ENCODE assay signal across 8 cellular contexts in the genomic region with DNA sequence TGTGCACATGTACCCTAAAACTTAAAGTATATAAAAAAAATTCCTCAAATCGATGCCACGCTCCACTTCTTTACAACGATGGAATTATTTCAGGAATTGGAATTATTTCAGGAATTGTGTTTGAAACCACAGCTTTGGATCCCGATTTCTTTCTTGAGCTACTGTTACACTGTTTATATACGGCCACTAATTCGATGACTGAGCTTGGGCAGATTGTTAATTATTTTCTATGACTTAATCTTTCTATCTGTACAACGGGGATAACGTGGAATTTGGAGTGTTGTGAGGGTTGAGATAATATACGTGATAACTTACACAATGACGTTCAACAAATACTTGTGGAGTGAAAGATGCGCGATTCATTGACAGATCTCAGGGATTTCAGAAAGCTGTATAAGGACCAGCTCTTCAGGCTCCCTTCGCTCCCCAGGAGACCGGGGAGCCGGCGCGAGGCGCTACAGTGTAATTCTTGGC.
DNase-seq lines count a peak whose midpoint lies in the region; ATAC-seq and TF ChIP-seq lines count a peak whose summit lies in the region.

No MANE protein-coding gene starts in this region.

- H3K9me2 ChIP-seq in PC-9 (ENCODE audit: insufficient read depth), result no peaks in the 10 kb centered on the region

- peaks cover 37% of the 10 kb centered on the region for H3K79me2 ChIP-seq in PC-9 (ENCODE audit: low read depth)

- POLR2A ChIA-PET in PC-9 (lab: Charles Lee; ENCODE audit: unreplicated experiment), result interaction anchor here (0.6 to 0.7 kb wide), 6 partner anchors 28 to 711 kb away, joined by 3 to 5 read pairs (median 4); a partner anchor contains a TSS

- H3K27me3 ChIP-seq in GM06990 (replicated peaks; ENCODE audit: control insufficient read depth, insufficient read depth, low read length) (no peaks in the 10 kb centered on the region), PC-9 (ENCODE audit: insufficient read depth, low read depth) (no peaks in the 10 kb centered on the region), esophagus muscularis mucosa (peaks cover 0 to 14% (median 0%) of the 10 kb centered on the region in 4 donors)

- TF ChIP-seq POLR2A in esophagus muscularis mucosa (IDR thresholded peaks at IDR 0.05; ENCODE audit: low read depth), result no peak

- TF ChIP-seq CTCF in GM06990 (IDR thresholded peaks at IDR 0.05; ENCODE audit: insufficient read depth, low read length, poor library complexity, severe bottlenecking) (no peak), PC-9 (conservative IDR thresholded peaks at IDR 0.05) (no peak), esophagus muscularis mucosa (IDR thresholded peaks at IDR 0.05) (no peak)

- H3K27ac ChIP-seq in PC-9 (no peak overlapping the region), esophagus muscularis mucosa (replicated peaks in 1 of 4) (peak overlapping the region; percentile 85 to 94 (median 93))

- peaks cover 7% of the 10 kb centered on the region; the same call in 1 of the 2 replicates for H3F3A ChIP-seq in PC-9 (ENCODE audit: insufficient read depth, low read depth)

- intact Hi-C loops in PC-9 (cut with micrococcal nuclease; ENCODE audit: unreplicated experiment), result loop anchor here (1.0 to 2.0 kb wide), 6 partner anchors 202 to 785 kb away; a partner anchor contains a TSS
- intact Hi-C loops in esophagus muscularis mucosa (cut with DNase I), result loop anchor here (2.0 kb wide), 1 partner anchor 384 kb away; no protein-coding TSS in a partner anchor
- intact Hi-C loops in sciatic nerve (cut with DNase I), result no loop called here

- H3K4me1 ChIP-seq in PC-9 (replicated peaks; ENCODE audit: insufficient read depth) (peaks cover 28% of the 10 kb centered on the region), esophagus muscularis mucosa (peaks cover 11 to 33% (median 24%) of the 10 kb centered on the region in 4 donors)

- peak overlapping the region; percentile 77 for H2AFZ ChIP-seq in PC-9

- peak overlapping the region; percentile 94 for H3K4me2 ChIP-seq in PC-9

- WGBS in esophagus muscularis mucosa, result 18% methylated on average over 18 of the region's 18 CpGs

- H3K4me3 ChIP-seq in GM06990 (replicated peaks; ENCODE audit: low read depth, low read length) (peak overlapping the region; percentile 36), PC-9 (peak overlapping the region; percentile 84), esophagus muscularis mucosa (peak overlapping the region; percentile 74 to 91 (median 84))

- BruUV-seq in PC-9 (replicated peaks; lab: Mats Ljungman, UMichigan), result no TSS peak

- H3K9me3 ChIP-seq in PC-9 (ENCODE audit: insufficient read depth, low read depth) (no peaks in the 10 kb centered on the region), esophagus muscularis mucosa (no peaks in the 10 kb centered on the region)

- ATAC-seq in sciatic nerve (peak; percentile 6), GM19035 (IDR thresholded peaks at IDR 0.05; ENCODE audit: unreplicated experiment) (no peak)

- no peak for DNase-seq in GM06990 (ENCODE audit: extremely low read depth, insufficient read length)
- DNase-seq in PC-9, result no peak
- DNase-seq in esophagus muscularis mucosa (ENCODE audit: extremely low spot score), result no peak
- no peak for DNase-seq in sciatic nerve (ENCODE audit: low spot score)
- no peak for DNase-seq in NCI-H1930 (lab: John Stamatoyannopoulos, UW)
- no peak for DNase-seq in RKO (ENCODE audit: low spot score)
- no peak for DNase-seq in NCI-H128 (lab: John Stamatoyannopoulos, UW; ENCODE audit: unreplicated experiment)

- H3K36me3 ChIP-seq in GM06990 (ENCODE audit: control insufficient read depth, insufficient read depth, low read length) (no peaks in the 10 kb centered on the region; the same call in 1 of the 2 replicates), PC-9 (ENCODE audit: low read depth) (no peaks in the 10 kb centered on the region), esophagus muscularis mucosa (no peaks in the 10 kb centered on the region)

- peaks cover 10% of the 10 kb centered on the region for H4K20me1 ChIP-seq in PC-9 (ENCODE audit: insufficient read depth)

- TF ChIP-seq EP300 in esophagus muscularis mucosa (IDR thresholded peaks at IDR 0.05), result no peak

- CTCF ChIA-PET in PC-9 (lab: Charles Lee), result interaction anchor here (0.7 to 1.4 kb wide), 9 partner anchors 220 to 785 kb away, joined by 3 to 15 read pairs (median 3); a partner anchor contains a TSS
